In genomic region chr15:63194291-63194681, GRCh38 we compare ENCODE assay signal across 10 cellular contexts. TPM values are rescaled to one million over a fixed set of nuclear protein-coding genes. Genes with fewer than 3 reads are reported as not detected.
DNase-seq lines count a peak whose midpoint lies in the region; ATAC-seq and TF ChIP-seq lines count a peak whose summit lies in the region.
"Had no signal": no experiment of that assay in that cellular context is flagged by ENCODE, and none has a peak within 500 bp of the region (broad histone marks: within the 10 kb centered on the region; RNA-seq: fewer than 3 reads in every experiment).

No MANE protein-coding gene starts in this region.

- H3K27ac Mint-ChIP-seq in immature natural killer cell (peak overlapping the region; percentile 97 to 99 (median 98)), endodermal cell (no peak overlapping the region)

- peaks cover 33 to 66% of the 10 kb centered on the region in 2 donors for H3K4me1 ChIP-seq in thoracic aorta (ENCODE audit: control insufficient read depth in 1 of 2, low read depth in 2 of 2)
- no peaks in the 10 kb centered on the region for H3K4me1 ChIP-seq in endodermal cell (ENCODE audit: control insufficient read depth, insufficient read depth, low read length)
- H3K4me1 ChIP-seq in psoas muscle: peaks cover 24% of the 10 kb centered on the region

- POLR2A ChIA-PET in RWPE1 (lab: Yijun Ruan, JAX; ENCODE audit: low non-redundant PET): no interaction called here

- intact Hi-C loops in psoas muscle (cut with DNase I): loop anchor here in 1 of 2 donors (5.0 kb wide), 1 partner anchor 83 kb away; the partner anchor contains the start of gene APH1B

- peaks cover 26% of the 10 kb centered on the region for H3K36me3 Mint-ChIP-seq in activated T-cell treated with anti-CD3 and anti-CD28 coated beads, Interleukin-2, amount 50 U/mL, for 4 hours (ENCODE audit: insufficient read depth)
- H3K36me3 Mint-ChIP-seq in immature natural killer cell: peaks cover 0 to 4% (median 3%) of the 10 kb centered on the region in 3 donors
- no peaks in the 10 kb centered on the region for H3K36me3 Mint-ChIP-seq in endodermal cell (ENCODE audit: low read depth)

- 85 to 86% methylated on average over 3 to 4 of the region's 4 CpGs for WGBS in endodermal cell (ENCODE audit: insufficient coverage in 1 of 2, insufficient read length in 1 of 2), 2 experiments
- WGBS in psoas muscle, 3 donors: 81 to 87% (median 83%) methylated on average over 4 of the region's 4 CpGs

- H3K4me3 ChIP-seq in thoracic aorta: peak overlapping the region; percentile 6
- no peak overlapping the region for H3K4me3 ChIP-seq in endodermal cell (ENCODE audit: low read length)
- H3K4me3 ChIP-seq in psoas muscle: no peak overlapping the region

- DNase-seq in activated T-cell treated with anti-CD3 and anti-CD28 coated beads, Interleukin-2, amount 50 U/mL, for 4 hours: no peak
- no peak for DNase-seq in activated T-cell treated with anti-CD3 and anti-CD28 coated beads for 4 hours
- no peak for DNase-seq in immature natural killer cell
- no peak for DNase-seq in thoracic aorta (ENCODE audit: low spot score)
- no peak for DNase-seq in RWPE1 (ENCODE audit: low spot score)
- no peak for DNase-seq in endodermal cell
- no peak for DNase-seq in psoas muscle
- DNase-seq: NCI-H2171 treated with DMSO at 0.1 percent for 48 hours, SHP77 had no signal

- H3K9me3 ChIP-seq in thoracic aorta: no peaks in the 10 kb centered on the region
- no peaks in the 10 kb centered on the region for H3K9me3 ChIP-seq in endodermal cell (ENCODE audit: control insufficient read depth, low read length)
- no peaks in the 10 kb centered on the region for H3K9me3 ChIP-seq in psoas muscle

- H3K4me3 Mint-ChIP-seq in activated T-cell treated with anti-CD3 and anti-CD28 coated beads, Interleukin-2, amount 50 U/mL, for 4 hours: peak overlapping the region; percentile 98
- H3K4me3 Mint-ChIP-seq in immature natural killer cell (peak overlapping the region; percentile 82 to 98 (median 96)), endodermal cell (no peak overlapping the region)

- H3K4me1 Mint-ChIP-seq in activated T-cell treated with anti-CD3 and anti-CD28 coated beads, Interleukin-2, amount 50 U/mL, for 4 hours (ENCODE audit: low read depth): peaks cover 74% of the 10 kb centered on the region
- H3K4me1 Mint-ChIP-seq in immature natural killer cell (peaks cover 93 to 94% of the 10 kb centered on the region in 2 donors), endodermal cell (peaks cover 61% of the 10 kb centered on the region)

- TF ChIP-seq CTCF in VCaP (conservative IDR thresholded peaks at IDR 0.05) (no peak), thoracic aorta (IDR thresholded peaks at IDR 0.05) (no peak), RWPE1 (conservative IDR thresholded peaks at IDR 0.05; ENCODE audit: low read depth) (no peak), endodermal cell (conservative IDR thresholded peaks at IDR 0.05) (no peak), psoas muscle (IDR thresholded peaks at IDR 0.05) (no peak)

- no peak for ATAC-seq in activated T-cell treated with anti-CD3 and anti-CD28 coated beads, Interleukin-2, amount 50 U/mL, for 4 hours
- ATAC-seq in thoracic aorta (ENCODE audit: insufficient number of reproducible peaks, low FRiP score, low read depth) (no peak), psoas muscle (no peak)

- H3K27ac ChIP-seq in VCaP (peak overlapping the region; percentile 89), thoracic aorta (peak overlapping the region; percentile 12 to 17), RWPE1 (no peak overlapping the region), endodermal cell (ENCODE audit: low read depth, low read length) (no peak overlapping the region), psoas muscle (no peak overlapping the region)

- no peak overlapping the region for H3K9ac ChIP-seq in endodermal cell (ENCODE audit: extremely low read depth, low read length, poor library complexity, severe bottlenecking)

- H3K9me3 Mint-ChIP-seq in activated T-cell treated with anti-CD3 and anti-CD28 coated beads, Interleukin-2, amount 50 U/mL, for 4 hours: no peaks in the 10 kb centered on the region
- H3K9me3 Mint-ChIP-seq in immature natural killer cell: peaks cover 0 to 1% (median 0%) of the 10 kb centered on the region in 6 donors
- H3K9me3 Mint-ChIP-seq in endodermal cell: no peaks in the 10 kb centered on the region

- H3K27me3 ChIP-seq in thoracic aorta (replicated peaks; ENCODE audit: insufficient read depth) (no peaks in the 10 kb centered on the region), endodermal cell (ENCODE audit: control insufficient read depth, insufficient read depth, low read length, poor library complexity, severe bottlenecking) (no peaks in the 10 kb centered on the region), psoas muscle (ENCODE audit: insufficient read depth in 3 of 3, low read length in 2 of 3) (no peaks in the 10 kb centered on the region)

- H3K27me3 Mint-ChIP-seq in activated T-cell treated with anti-CD3 and anti-CD28 coated beads, Interleukin-2, amount 50 U/mL, for 4 hours (ENCODE audit: low read depth): no peaks in the 10 kb centered on the region
- H3K27me3 Mint-ChIP-seq in immature natural killer cell (ENCODE audit: low read depth in 3 of 3) (peaks cover 9 to 15% (median 10%) of the 10 kb centered on the region in 3 donors), endodermal cell (ENCODE audit: insufficient read depth) (no peaks in the 10 kb centered on the region)

- no peaks in the 10 kb centered on the region for H3K36me3 ChIP-seq in thoracic aorta
- H3K36me3 ChIP-seq in endodermal cell (ENCODE audit: control insufficient read depth, insufficient read depth, low read length): no peaks in the 10 kb centered on the region
- H3K36me3 ChIP-seq in psoas muscle (ENCODE audit: insufficient read depth in 1 of 2, low read depth in 1 of 2): peaks cover 0 to 4% of the 10 kb centered on the region in 2 donors

- CTCF ChIA-PET in RWPE1 (lab: Yijun Ruan, JAX): interaction anchor here (0.6 to 0.7 kb wide), 2 partner anchors 35 to 873 kb away, joined by 3 read pairs; no protein-coding TSS in a partner anchor

RNA-seq across cellular contexts. Expression of gene RAB8B, which starts 4.9 kb away (rescaled TPM):
- total RNA-seq in activated T-cell treated with anti-CD3 and anti-CD28 coated beads, Interleukin-2, amount 50 U/mL, for 4 hours: 100 to 1,000 TPM; 127 to 166 (median 152) TPM
- 100 to 1,000 TPM in 1 of 3 donors, 10 to 100 TPM in 2; 64.6 to 123 (median 79.7) TPM for polyA plus RNA-seq in immature natural killer cell
- 10 to 100 TPM; 55.2 to 64.1 TPM for total RNA-seq in thoracic aorta
- 10 to 100 TPM; 21.9 to 28.8 TPM for total RNA-seq in endodermal cell
- 27.5 TPM for polyA plus RNA-seq in endodermal cell (2013, experiment 1 of 2)
- 27.5 TPM for polyA plus RNA-seq in endodermal cell (2013, experiment 2 of 2)
- total RNA-seq in psoas muscle: 10 to 100 TPM in 1 of 4 donors, 1 to 10 TPM in 3; 5.4 to 18.1 (median 8.4) TPM
- polyA plus RNA-seq in psoas muscle: 1 to 10 TPM; 2.5 to 5.0 (median 4.6) TPM

RNA-seq across cellular contexts. Expression of gene RPS27L, which starts 37.0 kb away (rescaled TPM):
- 100 to 1,000 TPM in 1 of 3 donors, 10 to 100 TPM in 2; 82.0 to 114 (median 91.8) TPM for total RNA-seq in activated T-cell treated with anti-CD3 and anti-CD28 coated beads, Interleukin-2, amount 50 U/mL, for 4 hours
- polyA plus RNA-seq in immature natural killer cell (100 to 1,000 TPM; 135 to 198 (median 154) TPM), psoas muscle (100 to 1,000 TPM in 2 of 3 donors, 10 to 100 TPM in 1; 33.1 to 186 (median 108) TPM)
- total RNA-seq in thoracic aorta (100 to 1,000 TPM in 1 of 2 donors, 10 to 100 TPM in 1; 40.1 to 120 TPM), endodermal cell (10 to 100 TPM; 56.2 to 68.8 TPM), psoas muscle (100 to 1,000 TPM in 3 of 4 donors, 10 to 100 TPM in 1; 97.0 to 169 (median 132) TPM)
- 187 TPM for polyA plus RNA-seq in endodermal cell (2013, experiment 1 of 2)
- 190 TPM for polyA plus RNA-seq in endodermal cell (2013, experiment 2 of 2)

Comparison
In these comparisons a context has a peak if more than half of its experiments do, and no peak if none do; other contexts are left out.
1. H3K27ac ChIP-seq: peak in VCaP (single experiment) and thoracic aorta (2 of 2); none in RWPE1 (single experiment), endodermal cell (single experiment) and psoas muscle (single experiment).